Comparison of ENCODE assay signal across 22 cellular contexts in genomic region chr11:75763846-75764245, GRCh38. TPM values are rescaled to one million over a fixed set of nuclear protein-coding genes. Genes with fewer than 3 reads are reported as not detected.
DNase-seq lines count a peak whose midpoint lies in the region; ATAC-seq and TF ChIP-seq lines count a peak whose summit lies in the region.
"Had no signal": no experiment of that assay in that cellular context is flagged by ENCODE, and none has a peak within 500 bp of the region (broad histone marks: within the 10 kb centered on the region; RNA-seq: fewer than 3 reads in every experiment).

No MANE protein-coding gene starts in this region.

- no peaks in the 10 kb centered on the region for H3K9me3 Mint-ChIP-seq in MCF 10A (ENCODE audit: unreplicated experiment)

- no peak for ATAC-seq in HG03097 (IDR thresholded peaks at IDR 0.05; ENCODE audit: low FRiP score, unreplicated experiment)
- ATAC-seq: GM12878 had no signal

- no TSS peak for BruUV-seq in MCF 10A (replicated peaks; lab: Mats Ljungman, UMichigan)

- H3K27me3 ChIP-seq in breast epithelium, result no peaks in the 10 kb centered on the region
- no peaks in the 10 kb centered on the region for H3K27me3 ChIP-seq in thyroid gland
- peaks cover 6% of the 10 kb centered on the region for H3K27me3 ChIP-seq in brain microvascular endothelial cell (replicated peaks)

- H3K36me3 ChIP-seq in breast epithelium (no peaks in the 10 kb centered on the region), thyroid gland (no peaks in the 10 kb centered on the region), brain microvascular endothelial cell (replicated peaks) (no peaks in the 10 kb centered on the region)
- H3K36me3 ChIP-seq: BLaER1 had no signal

- no peaks in the 10 kb centered on the region for H3K9me3 ChIP-seq in breast epithelium
- H3K9me3 ChIP-seq in thyroid gland, result no peaks in the 10 kb centered on the region

- POLR2A ChIA-PET in MCF 10A (lab: Yijun Ruan, JAX), result no interaction called here

- intact Hi-C loops in MCF 10A (cut with micrococcal nuclease) (no loop called here), breast epithelium (cut with DNase I; ENCODE audit: low total_unique reads) (no loop called here), thyroid gland (cut with DNase I) (loop anchor here (10.0 kb wide), 1 partner anchor 219 kb away; no protein-coding TSS in a partner anchor)

- in situ Hi-C loops in brain microvascular endothelial cell (cut with HindIII; ENCODE audit: low pct_ligation_motif_present, low sequenced_read_pairs), result no loop called here

- CTCF ChIA-PET in MCF 10A (lab: Yijun Ruan, JAX), result interaction anchor here (0.9 to 1.7 kb wide), 4 partner anchors 21 to 133 kb away, joined by 3 to 5 read pairs (median 4); no protein-coding TSS in a partner anchor

- peak; percentile 26 for DNase-seq in MCF 10A (ENCODE audit: unreplicated experiment)
- no peak for DNase-seq in breast epithelium (ENCODE audit: low spot score in 2 of 2)
- DNase-seq in epithelial cell of esophagus (ENCODE audit: low read depth), result peak; percentile 18
- DNase-seq in mesenteric fat pad (ENCODE audit: low spot score), result peak; percentile 57
- peak; percentile 56 to 64 for DNase-seq in thyroid gland
- no peak for DNase-seq in DMS153 (lab: John Stamatoyannopoulos, UW)
- DNase-seq in brain microvascular endothelial cell, result no peak
- DNase-seq: 8988T; Calu3; CD4-positive, alpha-beta memory T cell; DMS53; DND-41; EL; H9 had no signal

- WGBS in thyroid gland, 2 donors, result 27 to 40% methylated on average over 3 of the region's 3 CpGs

- H3K4me1 Mint-ChIP-seq in MCF 10A (ENCODE audit: insufficient read depth, unreplicated experiment), result peaks cover 34% of the 10 kb centered on the region

- no peak overlapping the region for H3K4me3 Mint-ChIP-seq in MCF 10A (ENCODE audit: unreplicated experiment)
- H3K4me3 Mint-ChIP-seq: CD4-positive, alpha-beta memory T cell had no signal

- TF ChIP-seq CTCF in MCF 10A (IDR thresholded peaks at IDR 0.05; ENCODE audit: unreplicated experiment) (no peak), breast epithelium (IDR thresholded peaks at IDR 0.05) (no peak), epithelial cell of esophagus (IDR thresholded peaks at IDR 0.05; ENCODE audit: insufficient read depth, low read depth, low read length, missing control alignments) (no peak), thyroid gland (IDR thresholded peaks at IDR 0.05) (no peak), brain microvascular endothelial cell (IDR thresholded peaks at IDR 0.05; ENCODE audit: low read depth, low read length, missing control alignments) (no peak)

- H3K4me1 ChIP-seq in breast epithelium (peaks cover 0 to 10% of the 10 kb centered on the region in 2 donors), thyroid gland (peaks cover 37 to 55% of the 10 kb centered on the region in 2 donors)

- H3K4me3 ChIP-seq in breast epithelium (no peak overlapping the region), epithelial cell of esophagus (ENCODE audit: low read length) (no peak overlapping the region), thyroid gland (replicated peaks in 1 of 3) (no peak overlapping the region), brain microvascular endothelial cell (ENCODE audit: low read depth, low read length) (no peak overlapping the region)
- H3K4me3 ChIP-seq: BLaER1, GM12878 had no signal

- TF ChIP-seq POLR2A in breast epithelium (IDR thresholded peaks at IDR 0.05) (no peak), thyroid gland (IDR thresholded peaks at IDR 0.05) (no peak)

- H3K36me3 Mint-ChIP-seq in MCF 10A (ENCODE audit: insufficient read depth, unreplicated experiment), result no peaks in the 10 kb centered on the region
- H3K36me3 Mint-ChIP-seq: CD4-positive, alpha-beta memory T cell had no signal

- H3K27ac Mint-ChIP-seq in MCF 10A (ENCODE audit: low read depth, unreplicated experiment), result no peak overlapping the region
- H3K27ac Mint-ChIP-seq: CD4-positive, alpha-beta memory T cell had no signal

- H3K27ac ChIP-seq in breast epithelium (no peak overlapping the region), thyroid gland (peak overlapping the region in 1 of 3 donors; percentile 6), brain microvascular endothelial cell (no peak overlapping the region)
- H3K27ac ChIP-seq: BLaER1, HL-60 had no signal

- no peaks in the 10 kb centered on the region for H3K27me3 Mint-ChIP-seq in MCF 10A (ENCODE audit: insufficient read depth, unreplicated experiment)

RNA-seq across cellular contexts. Expression of gene DGAT2, which starts 4.7 kb away (rescaled TPM):
- 6.4 and 7.3 TPM in 2 replicates for total RNA-seq in MCF 10A (2022)
- total RNA-seq in breast epithelium, result 100 to 1,000 TPM in 1 of 3 donors, 10 to 100 TPM in 2; 26.2 to 134 (median 36.1) TPM
- total RNA-seq in mesenteric fat pad, result 337 TPM
- 10 to 100 TPM in 3 of 4 donors, 1 to 10 TPM in 1; 9.9 to 20.7 (median 16.3) TPM for total RNA-seq in thyroid gland

RNA-seq across cellular contexts. Expression of gene MOGAT2, which starts 46.2 kb away (rescaled TPM):
- not detected in 2 replicates for total RNA-seq in MCF 10A (2022)
- 1 to 10 TPM in 2 of 3 donors, under 1 TPM in 1; 0.32 to 7.3 (median 1.3) TPM for total RNA-seq in breast epithelium
- total RNA-seq in mesenteric fat pad, result 0.32 TPM
- 1 to 10 TPM in 1 of 4 donors, not detected in 3; 1.0 TPM for total RNA-seq in thyroid gland
- total RNA-seq: A673; Calu3; CD4-positive, alpha-beta memory T cell; G401; H1; H9; HT1080 had no signal

RNA-seq across cellular contexts. Expression of gene UVRAG, which starts 51.2 kb away (rescaled TPM):
- 12.4 and 16.1 TPM in 2 replicates for total RNA-seq in MCF 10A (2022)
- 10 to 100 TPM; 43.3 to 73.0 (median 48.9) TPM for total RNA-seq in breast epithelium
- 80.4 TPM for total RNA-seq in mesenteric fat pad
- 10 to 100 TPM; 27.1 to 35.9 (median 31.0) TPM for total RNA-seq in thyroid gland

Comparison
In these comparisons a context has a peak if more than half of its experiments do, and no peak if none do; other contexts are left out.
1. DNase-seq: peak in MCF 10A (single experiment), epithelial cell of esophagus (single experiment), mesenteric fat pad (single experiment) and thyroid gland (2 of 2); none in breast epithelium (0 of 2), DMS153 (single experiment) and brain microvascular endothelial cell (single experiment).